26 cellular contexts compared by ENCODE assay signal in the genomic region with DNA sequence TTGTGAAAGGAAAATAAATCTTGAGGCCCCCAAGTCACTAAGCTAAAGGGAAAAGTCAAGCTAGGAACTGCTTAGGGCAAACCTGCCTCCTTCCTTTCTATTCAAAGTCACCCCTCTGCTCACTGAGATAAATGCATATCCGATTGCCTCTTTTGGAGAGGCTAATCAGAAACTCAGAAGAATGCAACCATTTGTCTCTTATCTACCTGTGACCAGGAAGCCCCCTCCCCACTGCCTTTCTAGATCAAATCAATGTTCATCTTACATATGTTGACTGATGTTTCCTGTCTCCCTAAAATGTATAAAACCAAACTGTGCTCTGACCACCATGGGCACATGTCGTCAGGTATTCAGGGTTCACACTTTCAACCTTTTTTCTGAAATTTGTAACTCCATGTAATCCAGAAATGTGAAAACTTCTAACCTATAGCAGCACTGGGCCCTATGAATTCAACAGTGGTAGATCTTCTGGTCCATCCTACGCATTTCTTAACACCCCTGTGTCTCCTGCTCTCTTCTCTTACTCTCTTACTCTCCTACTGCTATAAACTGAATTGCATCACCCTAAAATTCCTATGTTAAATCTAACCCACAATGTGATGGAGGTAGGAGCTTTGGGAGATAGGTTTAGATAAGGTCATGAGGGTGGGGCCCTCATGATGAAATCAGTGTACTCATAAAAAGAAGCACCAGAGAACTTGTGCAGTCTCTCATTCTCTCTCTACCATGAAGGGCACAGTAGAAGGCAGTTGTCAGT.
"Had no signal": no experiment of that assay in that cellular context is flagged by ENCODE, and none has a peak within 500 bp of the region (broad histone marks: within the 10 kb centered on the region; RNA-seq: fewer than 3 reads in every experiment).

No MANE protein-coding gene starts in this region.

- H3K9ac ChIP-seq: neural progenitor cell had no signal

- H3K27ac ChIP-seq: esophagus muscularis mucosa, heart right ventricle, left lung, lower lobe of right lung, neural progenitor cell, testis, VCaP had no signal

- H3K27me3 Mint-ChIP-seq: activated naive CD4-positive, alpha-beta T cell treated with anti-CD3 and anti-CD28 coated beads, Interleukin-2, amount 10 ng/mL, durations not matched to agents 7 days and 5 days; activated naive CD8-positive, alpha-beta T cell treated with anti-CD3 and anti-CD28 coated beads, Interleukin-2, amount 10 ng/mL, durations not matched to agents 7 days and 5 days had no signal

- H3K9me3 Mint-ChIP-seq: activated naive CD4-positive, alpha-beta T cell treated with anti-CD3 and anti-CD28 coated beads, Interleukin-2, amount 10 ng/mL, durations not matched to agents 7 days and 5 days; activated T-helper 1 cell treated with anti-CD3 and anti-CD28 coated beads, Interleukin-12 subunit alpha, Interleukin-12 subunit beta, Interleukin-2, Interleukin-4 antibody, amounts not matched to agents 30 ng/mL and 10 ng/mL and 1 ng/mL, durations not matched to agents 14 hours and 24 hours and 36 hours; natural killer cell; T-helper 2 cell treated with Interferon-gamma antibody and Interleukin-4, amounts not matched to agents 5 μg/mL and 100 μg/mL, for 36 hours had no signal

- H3K36me3 ChIP-seq: esophagus muscularis mucosa, heart right ventricle, left lung, lower lobe of right lung, neural progenitor cell had no signal

- H3K27me3 ChIP-seq: esophagus muscularis mucosa, heart right ventricle, left lung, neural progenitor cell, testis had no signal

- H2AFZ ChIP-seq: neural progenitor cell had no signal

- H3K4me3 Mint-ChIP-seq: activated naive CD4-positive, alpha-beta T cell treated with anti-CD3 and anti-CD28 coated beads, Interleukin-2, amount 10 ng/mL, durations not matched to agents 7 days and 5 days; activated naive CD8-positive, alpha-beta T cell treated with anti-CD3 and anti-CD28 coated beads, Interleukin-2, amount 10 ng/mL, durations not matched to agents 7 days and 5 days; activated T-helper 1 cell treated with anti-CD3 and anti-CD28 coated beads, Interleukin-12 subunit alpha, Interleukin-12 subunit beta, Interleukin-2, Interleukin-4 antibody, amounts not matched to agents 30 ng/mL and 10 ng/mL and 1 ng/mL, durations not matched to agents 14 hours and 24 hours and 36 hours; natural killer cell; neural progenitor cell; T-helper 2 cell treated with Interferon-gamma antibody and Interleukin-4, amounts not matched to agents 5 μg/mL and 100 μg/mL, for 36 hours had no signal

- DNase-seq: activated CD4-positive, alpha-beta T cell treated with anti-CD3 and anti-CD28 coated beads for 48 hours; activated CD4-positive, alpha-beta T cell treated with anti-CD3 and anti-CD28 coated beads, Interleukin-2, amount 50 U/mL, for 48 hours; activated CD8-positive, alpha-beta memory T cell treated with anti-CD3 and anti-CD28 coated beads, Interleukin-2, amount 50 U/mL, for 4 hours; activated gamma-delta T cell; activated naive CD4-positive, alpha-beta T cell treated with anti-CD3 and anti-CD28 coated beads, Interleukin-2, amount 10 ng/mL, durations not matched to agents 7 days and 5 days; activated naive CD8-positive, alpha-beta T cell treated with anti-CD3 and anti-CD28 coated beads, Interleukin-2, amount 10 ng/mL, durations not matched to agents 7 days and 5 days; activated T-cell treated with anti-CD3 and anti-CD28 coated beads, Interleukin-2, amount 50 U/mL, for 1 hour; amniotic stem cell; caudate nucleus; foreskin melanocyte; heart right ventricle; left lung; lower lobe of right lung; mesenchymal stem cell; natural killer cell; right cardiac atrium; stimulated activated CD4-positive, alpha-beta T cell treated with anti-CD3 and anti-CD28 coated beads, Interleukin-2, amount 100 ng/mL, for 48 hours; stimulated activated naive CD8-positive, alpha-beta T cell treated with anti-CD3 and anti-CD28 coated beads, Interleukin-15, Interleukin-2, amounts not matched to agents 100 U/mL and 50 U/mL, for 24 hours; testis; trophoblast cell had no signal

- H3K4me2 ChIP-seq: neural progenitor cell had no signal

- H3K4me1 ChIP-seq: neural progenitor cell had no signal

- H3K27ac Mint-ChIP-seq: activated naive CD4-positive, alpha-beta T cell treated with anti-CD3 and anti-CD28 coated beads, Interleukin-2, amount 10 ng/mL, durations not matched to agents 7 days and 5 days; activated naive CD8-positive, alpha-beta T cell treated with anti-CD3 and anti-CD28 coated beads, Interleukin-2, amount 10 ng/mL, durations not matched to agents 7 days and 5 days; activated T-helper 1 cell treated with anti-CD3 and anti-CD28 coated beads, Interleukin-12 subunit alpha, Interleukin-12 subunit beta, Interleukin-2, Interleukin-4 antibody, amounts not matched to agents 30 ng/mL and 10 ng/mL and 1 ng/mL, durations not matched to agents 14 hours and 24 hours and 36 hours; natural killer cell; neural progenitor cell; T-helper 2 cell treated with Interferon-gamma antibody and Interleukin-4, amounts not matched to agents 5 μg/mL and 100 μg/mL, for 36 hours had no signal

- H3K9me3 ChIP-seq: esophagus muscularis mucosa, heart right ventricle, left lung, lower lobe of right lung, testis had no signal

- H3K36me3 Mint-ChIP-seq: activated naive CD4-positive, alpha-beta T cell treated with anti-CD3 and anti-CD28 coated beads, Interleukin-2, amount 10 ng/mL, durations not matched to agents 7 days and 5 days; natural killer cell had no signal

- H3K4me1 Mint-ChIP-seq: activated naive CD4-positive, alpha-beta T cell treated with anti-CD3 and anti-CD28 coated beads, Interleukin-2, amount 10 ng/mL, durations not matched to agents 7 days and 5 days; activated naive CD8-positive, alpha-beta T cell treated with anti-CD3 and anti-CD28 coated beads, Interleukin-2, amount 10 ng/mL, durations not matched to agents 7 days and 5 days; natural killer cell had no signal

- H3K4me3 ChIP-seq: esophagus muscularis mucosa, heart right ventricle, left lung, lower lobe of right lung, neural progenitor cell, testis had no signal

- ATAC-seq: activated CD4-positive, CD25-positive, alpha-beta regulatory T cell treated with anti-CD3 and anti-CD28 coated beads, Interleukin-2, amount 50 U/mL, for 24 hours; heart right ventricle; left lung; lower lobe of right lung; natural killer cell; right cardiac atrium; stimulated activated naive CD8-positive, alpha-beta T cell treated with anti-CD3 and anti-CD28 coated beads, Interleukin-15, Interleukin-2, amounts not matched to agents 100 U/mL and 50 U/mL, for 24 hours had no signal
